In genomic region chr5:62305715-62306493, GRCh38 we compare ENCODE assay signal across 1 cellular context.
TF ChIP-seq lines count a peak whose summit lies in the region.

TSS of gene KIF2A (plus strand) at chr5:62306206. CDS start at chr5:62306473, 267 bp downstream.

TF ChIP-seq in GM12878, 131 proteins besides CTCF, POLR2A, EP300 and RAD21 (continued from another document and continues in another):
- TF ChIP-seq, protein P1, sequence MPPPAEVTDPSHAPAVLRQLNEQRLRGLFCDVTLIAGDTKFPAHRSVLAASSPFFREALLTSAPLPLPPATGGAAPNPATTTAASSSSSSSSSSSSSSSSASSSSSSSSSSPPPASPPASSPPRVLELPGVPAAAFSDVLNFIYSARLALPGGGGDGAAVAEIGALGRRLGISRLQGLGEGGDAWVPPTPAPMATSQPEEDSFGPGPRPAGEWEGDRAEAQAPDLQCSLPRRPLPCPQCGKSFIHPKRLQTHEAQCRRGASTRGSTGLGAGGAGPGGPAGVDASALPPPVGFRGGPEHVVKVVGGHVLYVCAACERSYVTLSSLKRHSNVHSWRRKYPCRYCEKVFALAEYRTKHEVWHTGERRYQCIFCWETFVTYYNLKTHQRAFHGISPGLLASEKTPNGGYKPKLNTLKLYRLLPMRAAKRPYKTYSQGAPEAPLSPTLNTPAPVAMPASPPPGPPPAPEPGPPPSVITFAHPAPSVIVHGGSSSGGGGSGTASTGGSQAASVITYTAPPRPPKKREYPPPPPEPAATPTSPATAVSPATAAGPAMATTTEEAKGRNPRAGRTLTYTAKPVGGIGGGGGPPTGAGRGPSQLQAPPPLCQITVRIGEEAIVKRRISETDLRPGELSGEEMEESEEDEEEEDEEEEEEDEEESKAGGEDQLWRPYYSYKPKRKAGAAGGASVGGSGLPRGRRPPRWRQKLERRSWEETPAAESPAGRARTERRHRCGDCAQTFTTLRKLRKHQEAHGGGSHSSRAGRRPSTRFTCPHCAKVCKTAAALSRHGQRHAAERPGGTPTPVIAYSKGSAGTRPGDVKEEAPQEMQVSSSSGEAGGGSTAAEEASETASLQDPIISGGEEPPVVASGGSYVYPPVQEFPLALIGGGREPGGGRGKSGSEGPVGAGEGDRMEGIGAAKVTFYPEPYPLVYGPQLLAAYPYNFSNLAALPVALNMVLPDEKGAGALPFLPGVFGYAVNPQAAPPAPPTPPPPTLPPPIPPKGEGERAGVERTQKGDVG (CRISPR knock-in tag; IDR thresholded peaks at IDR 0.05), result no peak
- TF ChIP-seq, protein P2, sequence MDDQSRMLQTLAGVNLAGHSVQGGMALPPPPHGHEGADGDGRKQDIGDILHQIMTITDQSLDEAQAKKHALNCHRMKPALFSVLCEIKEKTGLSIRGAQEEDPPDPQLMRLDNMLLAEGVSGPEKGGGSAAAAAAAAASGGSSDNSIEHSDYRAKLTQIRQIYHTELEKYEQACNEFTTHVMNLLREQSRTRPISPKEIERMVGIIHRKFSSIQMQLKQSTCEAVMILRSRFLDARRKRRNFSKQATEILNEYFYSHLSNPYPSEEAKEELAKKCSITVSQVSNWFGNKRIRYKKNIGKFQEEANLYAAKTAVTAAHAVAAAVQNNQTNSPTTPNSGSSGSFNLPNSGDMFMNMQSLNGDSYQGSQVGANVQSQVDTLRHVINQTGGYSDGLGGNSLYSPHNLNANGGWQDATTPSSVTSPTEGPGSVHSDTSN (IDR thresholded peaks at IDR 0.05; ENCODE audit: insufficient replicate concordance, low read depth, low read length), result no peak
- TF ChIP-seq, protein P3, sequence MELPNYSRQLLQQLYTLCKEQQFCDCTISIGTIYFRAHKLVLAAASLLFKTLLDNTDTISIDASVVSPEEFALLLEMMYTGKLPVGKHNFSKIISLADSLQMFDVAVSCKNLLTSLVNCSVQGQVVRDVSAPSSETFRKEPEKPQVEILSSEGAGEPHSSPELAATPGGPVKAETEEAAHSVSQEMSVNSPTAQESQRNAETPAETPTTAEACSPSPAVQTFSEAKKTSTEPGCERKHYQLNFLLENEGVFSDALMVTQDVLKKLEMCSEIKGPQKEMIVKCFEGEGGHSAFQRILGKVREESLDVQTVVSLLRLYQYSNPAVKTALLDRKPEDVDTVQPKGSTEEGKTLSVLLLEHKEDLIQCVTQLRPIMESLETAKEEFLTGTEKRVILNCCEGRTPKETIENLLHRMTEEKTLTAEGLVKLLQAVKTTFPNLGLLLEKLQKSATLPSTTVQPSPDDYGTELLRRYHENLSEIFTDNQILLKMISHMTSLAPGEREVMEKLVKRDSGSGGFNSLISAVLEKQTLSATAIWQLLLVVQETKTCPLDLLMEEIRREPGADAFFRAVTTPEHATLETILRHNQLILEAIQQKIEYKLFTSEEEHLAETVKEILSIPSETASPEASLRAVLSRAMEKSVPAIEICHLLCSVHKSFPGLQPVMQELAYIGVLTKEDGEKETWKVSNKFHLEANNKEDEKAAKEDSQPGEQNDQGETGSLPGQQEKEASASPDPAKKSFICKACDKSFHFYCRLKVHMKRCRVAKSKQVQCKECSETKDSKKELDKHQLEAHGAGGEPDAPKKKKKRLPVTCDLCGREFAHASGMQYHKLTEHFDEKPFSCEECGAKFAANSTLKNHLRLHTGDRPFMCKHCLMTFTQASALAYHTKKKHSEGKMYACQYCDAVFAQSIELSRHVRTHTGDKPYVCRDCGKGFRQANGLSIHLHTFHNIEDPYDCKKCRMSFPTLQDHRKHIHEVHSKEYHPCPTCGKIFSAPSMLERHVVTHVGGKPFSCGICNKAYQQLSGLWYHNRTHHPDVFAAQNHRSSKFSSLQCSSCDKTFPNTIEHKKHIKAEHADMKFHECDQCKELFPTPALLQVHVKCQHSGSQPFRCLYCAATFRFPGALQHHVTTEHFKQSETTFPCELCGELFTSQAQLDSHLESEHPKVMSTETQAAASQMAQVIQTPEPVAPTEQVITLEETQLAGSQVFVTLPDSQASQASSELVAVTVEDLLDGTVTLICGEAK (IDR thresholded peaks at IDR 0.05; ENCODE audit: borderline replicate concordance), result no peak; the same call in 1 of the 2 replicates
- TF ChIP-seq NR2F1 (conservative IDR thresholded peaks at IDR 0.05) (peak; percentile 42), EED (IDR thresholded peaks at IDR 0.05; ENCODE audit: low read depth) (0 out of 2 replicates have a peak, but pooled peaks have one; percentile 43), ASH2L (IDR thresholded peaks at IDR 0.05; ENCODE audit: borderline replicate concordance, low read depth) (no peak), IKZF2 (IDR thresholded peaks at IDR 0.05) (peak in 1 of 2 experiments; percentile 28; a peak in 1 of 4 replicates), MTA2 (IDR thresholded peaks at IDR 0.05; ENCODE audit: low read depth) (no peak), STAT3 (IDR thresholded peaks at IDR 0.05; ENCODE audit: low read depth, low read length) (no peak), POLR2AphosphoS2 (IDR thresholded peaks at IDR 0.05; ENCODE audit: low read depth, low read length) (no peak), ZNF384 (IDR thresholded peaks at IDR 0.05; ENCODE audit: borderline replicate concordance, low read depth, low read length) (no peak), USF2 (IDR thresholded peaks at IDR 0.05; ENCODE audit: borderline replicate concordance, low read depth, low read length) (peak; percentile 51), YY1 (IDR thresholded peaks at IDR 0.05; ENCODE audit: low read depth, low read length) (peak; percentile 50), TARDBP (IDR thresholded peaks at IDR 0.05; ENCODE audit: borderline replicate concordance) (no peak), SMAD5 (IDR thresholded peaks at IDR 0.05; ENCODE audit: low read depth) (no peak; the same call in 1 of the 2 replicates), REST (IDR thresholded peaks at IDR 0.05; ENCODE audit: low read depth, low read length) (no peak), ZBED1 (IDR thresholded peaks at IDR 0.05; ENCODE audit: borderline replicate concordance) (no peak), ZNF24 (IDR thresholded peaks at IDR 0.05) (0 out of 2 replicates have a peak, but pooled peaks have one; percentile 10), BCLAF1 (IDR thresholded peaks at IDR 0.05) (no peak), BHLHE40 (IDR thresholded peaks at IDR 0.05; ENCODE audit: borderline replicate concordance in 1 of 2, low read depth in 2 of 2, low read length in 1 of 2) (peak; percentile 37 to 49; a peak in 3 of 4 replicates), ATF3 (IDR thresholded peaks at IDR 0.05; ENCODE audit: borderline replicate concordance, extremely low read depth, low read depth, low read length) (0 out of 2 replicates have a peak, but pooled peaks have one; percentile 44), NFXL1 (IDR thresholded peaks at IDR 0.05; ENCODE audit: borderline replicate concordance) (no peak), EZH2 (IDR thresholded peaks at IDR 0.05; ENCODE audit: borderline replicate concordance, control insufficient read depth, low read depth, low read length) (no peak), HCFC1 (IDR thresholded peaks at IDR 0.05; ENCODE audit: low read length) (no peak; the same call in 1 of the 2 replicates)
- TF ChIP-seq, protein P4, sequence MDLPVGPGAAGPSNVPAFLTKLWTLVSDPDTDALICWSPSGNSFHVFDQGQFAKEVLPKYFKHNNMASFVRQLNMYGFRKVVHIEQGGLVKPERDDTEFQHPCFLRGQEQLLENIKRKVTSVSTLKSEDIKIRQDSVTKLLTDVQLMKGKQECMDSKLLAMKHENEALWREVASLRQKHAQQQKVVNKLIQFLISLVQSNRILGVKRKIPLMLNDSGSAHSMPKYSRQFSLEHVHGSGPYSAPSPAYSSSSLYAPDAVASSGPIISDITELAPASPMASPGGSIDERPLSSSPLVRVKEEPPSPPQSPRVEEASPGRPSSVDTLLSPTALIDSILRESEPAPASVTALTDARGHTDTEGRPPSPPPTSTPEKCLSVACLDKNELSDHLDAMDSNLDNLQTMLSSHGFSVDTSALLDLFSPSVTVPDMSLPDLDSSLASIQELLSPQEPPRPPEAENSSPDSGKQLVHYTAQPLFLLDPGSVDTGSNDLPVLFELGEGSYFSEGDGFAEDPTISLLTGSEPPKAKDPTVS (IDR thresholded peaks at IDR 0.05; ENCODE audit: low read depth, low read length), result peak; percentile 65; the same call in 1 of the 2 replicates
- TF ChIP-seq, protein P5, sequence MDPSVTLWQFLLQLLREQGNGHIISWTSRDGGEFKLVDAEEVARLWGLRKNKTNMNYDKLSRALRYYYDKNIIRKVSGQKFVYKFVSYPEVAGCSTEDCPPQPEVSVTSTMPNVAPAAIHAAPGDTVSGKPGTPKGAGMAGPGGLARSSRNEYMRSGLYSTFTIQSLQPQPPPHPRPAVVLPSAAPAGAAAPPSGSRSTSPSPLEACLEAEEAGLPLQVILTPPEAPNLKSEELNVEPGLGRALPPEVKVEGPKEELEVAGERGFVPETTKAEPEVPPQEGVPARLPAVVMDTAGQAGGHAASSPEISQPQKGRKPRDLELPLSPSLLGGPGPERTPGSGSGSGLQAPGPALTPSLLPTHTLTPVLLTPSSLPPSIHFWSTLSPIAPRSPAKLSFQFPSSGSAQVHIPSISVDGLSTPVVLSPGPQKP (IDR thresholded peaks at IDR 0.05; ENCODE audit: low read depth, low read length), result 0 out of 2 replicates have a peak, but pooled peaks have one; percentile 48
- TF ChIP-seq, protein P6, sequence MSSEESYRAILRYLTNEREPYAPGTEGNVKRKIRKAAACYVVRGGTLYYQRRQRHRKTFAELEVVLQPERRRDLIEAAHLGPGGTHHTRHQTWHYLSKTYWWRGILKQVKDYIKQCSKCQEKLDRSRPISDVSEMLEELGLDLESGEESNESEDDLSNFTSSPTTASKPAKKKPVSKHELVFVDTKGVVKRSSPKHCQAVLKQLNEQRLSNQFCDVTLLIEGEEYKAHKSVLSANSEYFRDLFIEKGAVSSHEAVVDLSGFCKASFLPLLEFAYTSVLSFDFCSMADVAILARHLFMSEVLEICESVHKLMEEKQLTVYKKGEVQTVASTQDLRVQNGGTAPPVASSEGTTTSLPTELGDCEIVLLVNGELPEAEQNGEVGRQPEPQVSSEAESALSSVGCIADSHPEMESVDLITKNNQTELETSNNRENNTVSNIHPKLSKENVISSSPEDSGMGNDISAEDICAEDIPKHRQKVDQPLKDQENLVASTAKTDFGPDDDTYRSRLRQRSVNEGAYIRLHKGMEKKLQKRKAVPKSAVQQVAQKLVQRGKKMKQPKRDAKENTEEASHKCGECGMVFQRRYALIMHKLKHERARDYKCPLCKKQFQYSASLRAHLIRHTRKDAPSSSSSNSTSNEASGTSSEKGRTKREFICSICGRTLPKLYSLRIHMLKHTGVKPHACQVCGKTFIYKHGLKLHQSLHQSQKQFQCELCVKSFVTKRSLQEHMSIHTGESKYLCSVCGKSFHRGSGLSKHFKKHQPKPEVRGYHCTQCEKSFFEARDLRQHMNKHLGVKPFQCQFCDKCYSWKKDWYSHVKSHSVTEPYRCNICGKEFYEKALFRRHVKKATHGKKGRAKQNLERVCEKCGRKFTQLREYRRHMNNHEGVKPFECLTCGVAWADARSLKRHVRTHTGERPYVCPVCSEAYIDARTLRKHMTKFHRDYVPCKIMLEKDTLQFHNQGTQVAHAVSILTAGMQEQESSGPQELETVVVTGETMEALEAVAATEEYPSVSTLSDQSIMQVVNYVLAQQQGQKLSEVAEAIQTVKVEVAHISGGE (CRISPR knock-in tag; IDR thresholded peaks at IDR 0.05), result no peak
